ENCODE assay signal across 1 cellular context in genomic region chr16:56728946-56729345, GRCh38.
TF ChIP-seq lines count a peak whose summit lies in the region.

No MANE protein-coding gene starts in this region.

TF ChIP-seq in GM12878, 131 proteins besides CTCF, POLR2A, EP300 and RAD21:
- TF ChIP-seq BCL11A (IDR thresholded peaks at IDR 0.05; ENCODE audit: low read depth, low read length), result 0 out of 2 replicates have a peak, but pooled peaks have one; percentile 14
- TF ChIP-seq RUNX3 (IDR thresholded peaks at IDR 0.05; ENCODE audit: low read length), result peak; percentile 42; the same call in 1 of the 2 replicates
- TF ChIP-seq POLR2AphosphoS5 (IDR thresholded peaks at IDR 0.05; ENCODE audit: low read length), result peak; percentile 45; the same call in 1 of the 2 replicates
- peak; percentile 24; the same call in 1 of the 2 replicates for TF ChIP-seq IKZF1 (conservative IDR thresholded peaks at IDR 0.05)
- peak in 1 of 2 experiments; percentile 32; a peak in 1 of 4 replicates for TF ChIP-seq BHLHE40 (IDR thresholded peaks at IDR 0.05; ENCODE audit: borderline replicate concordance in 1 of 2, low read depth in 2 of 2, low read length in 1 of 2)
- peak; percentile 55 for TF ChIP-seq MEF2B (IDR thresholded peaks at IDR 0.05; ENCODE audit: partially characterized antibody, poor library complexity, severe bottlenecking)
- TF ChIP-seq PAX5 (IDR thresholded peaks at IDR 0.05; ENCODE audit: borderline replicate concordance, low read depth, low read length), result 0 out of 2 replicates have a peak, but pooled peaks have one; percentile 46
- TF ChIP-seq MTA2 (IDR thresholded peaks at IDR 0.05; ENCODE audit: low read depth), result peak; percentile 74; the same call in 1 of the 2 replicates
- TF ChIP-seq MEF2A (IDR thresholded peaks at IDR 0.05; ENCODE audit: insufficient read depth, low read depth, low read length), result 0 out of 2 replicates have a peak, but pooled peaks have one; percentile 38
- peak in 1 of 2 experiments; percentile 16; a peak in 1 of 4 replicates for TF ChIP-seq IKZF2 (IDR thresholded peaks at IDR 0.05)
- TF ChIP-seq NBN (IDR thresholded peaks at IDR 0.05), result 0 out of 2 replicates have a peak, but pooled peaks have one; percentile 5
TF ChIP-seq in GM12878: peak in this region for 11; not testable (repeated sequence) for 120.
